ENCODE assay signal across 8 cellular contexts in the genomic region with DNA sequence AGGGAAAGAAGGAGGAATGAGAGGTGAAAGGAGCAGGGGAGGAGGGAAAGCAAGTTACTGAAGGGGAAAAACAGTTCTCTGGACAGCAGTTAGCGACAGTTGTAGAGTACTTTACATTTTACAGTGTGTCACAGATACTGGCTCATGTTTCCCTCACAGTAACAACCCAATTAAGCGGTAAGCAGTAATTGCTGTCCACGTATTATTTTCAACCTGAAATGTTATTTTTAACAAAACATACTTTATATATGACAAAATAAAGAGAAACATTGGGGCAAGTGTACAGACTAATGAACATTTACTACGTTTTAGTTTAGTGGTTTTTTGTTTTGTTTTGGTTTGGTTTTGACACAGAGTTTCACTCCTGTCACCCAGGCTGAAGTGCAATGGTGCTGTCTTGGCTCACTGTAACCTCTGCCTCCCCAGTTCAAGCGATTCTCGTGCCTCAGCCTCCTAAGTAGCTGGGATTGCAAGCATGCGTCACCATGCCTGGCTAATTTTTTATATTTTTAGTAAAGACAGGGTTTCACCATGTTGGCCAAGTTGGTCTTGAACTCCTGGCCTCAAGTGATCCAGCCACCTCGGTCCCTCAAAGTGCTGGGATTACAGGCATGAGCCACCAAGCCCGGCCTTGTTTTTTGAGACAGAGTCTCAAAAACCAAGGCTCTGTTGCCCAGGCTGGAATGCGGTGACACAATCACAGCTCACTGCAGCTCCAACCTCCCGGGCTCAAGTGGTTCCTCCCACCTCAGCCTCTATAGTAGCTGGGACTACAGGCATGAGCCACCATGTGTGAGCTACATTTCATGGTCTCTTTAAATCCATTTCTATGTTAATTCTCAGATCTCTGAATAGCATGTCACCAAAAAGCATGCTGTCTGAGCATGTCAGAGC. TPM values are rescaled to one million over a fixed set of nuclear protein-coding genes. Genes with fewer than 3 reads are reported as not detected.
DNase-seq lines count a peak whose midpoint lies in the region; ATAC-seq and TF ChIP-seq lines count a peak whose summit lies in the region.

No MANE protein-coding gene starts in this region.

- no peaks in the 10 kb centered on the region; the same call in 2 of the 3 replicates for H3K4me1 Mint-ChIP-seq in GM23338
- H3K4me1 Mint-ChIP-seq in type B pancreatic cell (ENCODE audit: unreplicated experiment): no peaks in the 10 kb centered on the region

- no peaks in the 10 kb centered on the region; the same call in 2 of the 3 replicates for H3K9me3 Mint-ChIP-seq in GM23338
- no peaks in the 10 kb centered on the region for H3K9me3 Mint-ChIP-seq in type B pancreatic cell

- H3K36me3 ChIP-seq in GM23338 (ENCODE audit: insufficient read depth): no peaks in the 10 kb centered on the region
- H3K36me3 ChIP-seq in OCI-LY1 (ENCODE audit: insufficient read depth, low read length): no peaks in the 10 kb centered on the region

- H2AFZ ChIP-seq in GM23338: peak overlapping the region; percentile 80
- H2AFZ ChIP-seq in OCI-LY1 (ENCODE audit: low read length): no peak overlapping the region

- H3K4me3 Mint-ChIP-seq in GM23338 (peak overlapping the region; percentile 94), type B pancreatic cell (peak overlapping the region; percentile 85)

- H3K4me3 ChIP-seq in GM23338: peak overlapping the region; percentile 59
- H3K4me3 ChIP-seq in OCI-LY1 (ENCODE audit: low read depth, low read length, poor library complexity, severe bottlenecking): peak overlapping the region; percentile 53
- peak overlapping the region; percentile 18 for H3K4me3 ChIP-seq in epithelial cell of proximal tubule (ENCODE audit: low read depth, low read length)

- H3K9me3 ChIP-seq in OCI-LY1 (ENCODE audit: low read length): no peaks in the 10 kb centered on the region

- H3F3A ChIP-seq in GM23338 (replicated peaks; ENCODE audit: low read depth) (peaks cover 3% of the 10 kb centered on the region; the same call in 1 of the 2 replicates), OCI-LY1 (ENCODE audit: insufficient read depth, low read length) (no peaks in the 10 kb centered on the region)

- peak; percentile 12 for ATAC-seq in GM23338
- no peak for ATAC-seq in HG03565 (IDR thresholded peaks at IDR 0.05; ENCODE audit: unreplicated experiment)

- H3K27ac ChIP-seq in GM23338 (ENCODE audit: low read depth) (no peak overlapping the region), OCI-LY1 (ENCODE audit: low read depth, low read length, poor library complexity, severe bottlenecking) (no peak overlapping the region)

- peaks cover 9% of the 10 kb centered on the region for H3K27me3 Mint-ChIP-seq in GM23338 (ENCODE audit: insufficient read depth, low read depth, poor library complexity)
- peaks cover 13% of the 10 kb centered on the region for H3K27me3 Mint-ChIP-seq in type B pancreatic cell

- H3K4me2 ChIP-seq in GM23338 (peak overlapping the region; percentile 79), OCI-LY1 (ENCODE audit: low read length) (peak overlapping the region; percentile 65)

- no peaks in the 10 kb centered on the region for H3K9me2 ChIP-seq in GM23338 (ENCODE audit: insufficient read depth)
- H3K9me2 ChIP-seq in OCI-LY1 (ENCODE audit: low read depth, low read length): no peaks in the 10 kb centered on the region

- H3K27ac Mint-ChIP-seq in GM23338: no peak overlapping the region
- H3K27ac Mint-ChIP-seq in type B pancreatic cell: peak overlapping the region; percentile 39

- peak overlapping the region; percentile 32; the same call in 1 of the 2 replicates for H3K9ac ChIP-seq in OCI-LY1 (ENCODE audit: low read length)

- DNase-seq in EL (peak; percentile 80), GM23338 (ENCODE audit: low spot score) (peak; percentile 38), epithelial cell of proximal tubule (ENCODE audit: low read depth) (no peak), type B pancreatic cell (ENCODE audit: extremely low spot score, unreplicated experiment) (no peak), DMS153 treated with DMSO at 0.1 percent for 48 hours (lab: John Stamatoyannopoulos, UW; ENCODE audit: unreplicated experiment) (no peak), NCI-H446 treated with DMSO at 0.1 percent for 48 hours (lab: John Stamatoyannopoulos, UW) (no peak)

- no peaks in the 10 kb centered on the region for H4K20me1 ChIP-seq in GM23338 (replicated peaks; ENCODE audit: insufficient read depth)
- no peaks in the 10 kb centered on the region for H4K20me1 ChIP-seq in OCI-LY1 (ENCODE audit: insufficient read depth, low read length)

- no peaks in the 10 kb centered on the region for H3K27me3 ChIP-seq in GM23338 (ENCODE audit: insufficient read depth)
- H3K27me3 ChIP-seq in OCI-LY1 (ENCODE audit: insufficient read depth, low read length): no peaks in the 10 kb centered on the region

- TF ChIP-seq CTCF in GM23338 (conservative IDR thresholded peaks at IDR 0.05; ENCODE audit: low read depth in 2 of 2): no peak
- no peak for TF ChIP-seq CTCF in OCI-LY1 (IDR thresholded peaks at IDR 0.05; ENCODE audit: low read length)
- TF ChIP-seq CTCF in epithelial cell of proximal tubule (conservative IDR thresholded peaks at IDR 0.05; ENCODE audit: low read depth, low read length): no peak
- no peak for TF ChIP-seq CTCF in type B pancreatic cell (conservative IDR thresholded peaks at IDR 0.05)

- peaks cover 4% of the 10 kb centered on the region; the same call in 1 of the 2 replicates for H3K4me1 ChIP-seq in GM23338 (ENCODE audit: insufficient read depth)
- H3K4me1 ChIP-seq in OCI-LY1 (ENCODE audit: insufficient read depth, low read length, severe bottlenecking): peaks cover 7% of the 10 kb centered on the region

- H3K36me3 Mint-ChIP-seq in GM23338 (ENCODE audit: low read depth) (no peaks in the 10 kb centered on the region), type B pancreatic cell (no peaks in the 10 kb centered on the region)

- no peaks in the 10 kb centered on the region for H3K79me2 ChIP-seq in GM23338 (replicated peaks; ENCODE audit: insufficient read depth)
- no peaks in the 10 kb centered on the region for H3K79me2 ChIP-seq in OCI-LY1 (ENCODE audit: insufficient read depth, low read length)

TF ChIP-seq in GM23338, 12 proteins besides CTCF, POLR2A, EP300 and RAD21 (continues in another document):
- TF ChIP-seq JUNB (IDR thresholded peaks at IDR 0.05; ENCODE audit: unreplicated experiment) (no peak), EZH2 (IDR thresholded peaks at IDR 0.05; ENCODE audit: low read depth, unreplicated experiment) (no peak), ETS1 (IDR thresholded peaks at IDR 0.05) (no peak), STAT1 (IDR thresholded peaks at IDR 0.05; ENCODE audit: unreplicated experiment) (no peak), EZH2phosphoT487 (IDR thresholded peaks at IDR 0.05; ENCODE audit: unreplicated experiment) (no peak), CREB1 (CRISPR knock-in tag; IDR thresholded peaks at IDR 0.05; ENCODE audit: low read depth) (no peak), ZNF114 (CRISPR knock-in tag; IDR thresholded peaks at IDR 0.05) (no peak)
- TF ChIP-seq, protein P1, sequence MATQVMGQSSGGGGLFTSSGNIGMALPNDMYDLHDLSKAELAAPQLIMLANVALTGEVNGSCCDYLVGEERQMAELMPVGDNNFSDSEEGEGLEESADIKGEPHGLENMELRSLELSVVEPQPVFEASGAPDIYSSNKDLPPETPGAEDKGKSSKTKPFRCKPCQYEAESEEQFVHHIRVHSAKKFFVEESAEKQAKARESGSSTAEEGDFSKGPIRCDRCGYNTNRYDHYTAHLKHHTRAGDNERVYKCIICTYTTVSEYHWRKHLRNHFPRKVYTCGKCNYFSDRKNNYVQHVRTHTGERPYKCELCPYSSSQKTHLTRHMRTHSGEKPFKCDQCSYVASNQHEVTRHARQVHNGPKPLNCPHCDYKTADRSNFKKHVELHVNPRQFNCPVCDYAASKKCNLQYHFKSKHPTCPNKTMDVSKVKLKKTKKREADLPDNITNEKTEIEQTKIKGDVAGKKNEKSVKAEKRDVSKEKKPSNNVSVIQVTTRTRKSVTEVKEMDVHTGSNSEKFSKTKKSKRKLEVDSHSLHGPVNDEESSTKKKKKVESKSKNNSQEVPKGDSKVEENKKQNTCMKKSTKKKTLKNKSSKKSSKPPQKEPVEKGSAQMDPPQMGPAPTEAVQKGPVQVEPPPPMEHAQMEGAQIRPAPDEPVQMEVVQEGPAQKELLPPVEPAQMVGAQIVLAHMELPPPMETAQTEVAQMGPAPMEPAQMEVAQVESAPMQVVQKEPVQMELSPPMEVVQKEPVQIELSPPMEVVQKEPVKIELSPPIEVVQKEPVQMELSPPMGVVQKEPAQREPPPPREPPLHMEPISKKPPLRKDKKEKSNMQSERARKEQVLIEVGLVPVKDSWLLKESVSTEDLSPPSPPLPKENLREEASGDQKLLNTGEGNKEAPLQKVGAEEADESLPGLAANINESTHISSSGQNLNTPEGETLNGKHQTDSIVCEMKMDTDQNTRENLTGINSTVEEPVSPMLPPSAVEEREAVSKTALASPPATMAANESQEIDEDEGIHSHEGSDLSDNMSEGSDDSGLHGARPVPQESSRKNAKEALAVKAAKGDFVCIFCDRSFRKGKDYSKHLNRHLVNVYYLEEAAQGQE (IDR thresholded peaks at IDR 0.05; ENCODE audit: unreplicated experiment): no peak

RNA-seq across cellular contexts. Expression of gene BTN3A2, which starts 22.6 kb away (rescaled TPM):
- total RNA-seq in GM23338 (2014; rRNA removed; shearing (Covaris generic)): 2.8 and 10.4 TPM in 2 replicates
- polyA plus RNA-seq in GM23338 (2016; fragmentation: Nextera tagmentation; extraction: Ambion mirVana): 3.4 and 4.3 TPM in 2 replicates
- total RNA-seq in epithelial cell of proximal tubule (14.3 and 15.0 TPM in 2 replicates), type B pancreatic cell (ENCODE audit: low replicate concordance) (13.1 and 16.4 TPM in 2 replicates)

RNA-seq across cellular contexts. Expression of gene BTN2A2, which starts 40.6 kb away (rescaled TPM):
- 7.2 and 16.7 TPM in 2 replicates for total RNA-seq in GM23338 (2014; rRNA removed; shearing (Covaris generic))
- polyA plus RNA-seq in GM23338 (2016; fragmentation: Nextera tagmentation; extraction: Ambion mirVana): 5.9 and 7.3 TPM in 2 replicates
- total RNA-seq in epithelial cell of proximal tubule (7.1 and 12.1 TPM in 2 replicates), type B pancreatic cell (ENCODE audit: low replicate concordance) (8.7 and 21.6 TPM in 2 replicates)

RNA-seq across cellular contexts. Expression of gene BTN3A1, which starts 59.7 kb away (rescaled TPM):
- 4.0 and 4.3 TPM in 2 replicates for total RNA-seq in GM23338 (2014; rRNA removed; shearing (Covaris generic))
- polyA plus RNA-seq in GM23338 (2016; fragmentation: Nextera tagmentation; extraction: Ambion mirVana): 1.7 and 2.4 TPM in 2 replicates
- total RNA-seq in epithelial cell of proximal tubule (5.4 and 7.2 TPM in 2 replicates), type B pancreatic cell (ENCODE audit: low replicate concordance) (19.6 and 19.9 TPM in 2 replicates)

Comparison
In these comparisons a context has a peak if more than half of its experiments do, and no peak if none do; other contexts are left out.
1. DNase-seq: peak in EL (single experiment) and GM23338 (single experiment); none in epithelial cell of proximal tubule (single experiment), type B pancreatic cell (single experiment), DMS153 treated with DMSO at 0.1 percent for 48 hours (single experiment) and NCI-H446 treated with DMSO at 0.1 percent for 48 hours (single experiment).
2. Peak in every context shown above with its lines, with median percentiles within 50 percentile points of each other: H3K4me3 ChIP-seq.